In the genomic region with DNA sequence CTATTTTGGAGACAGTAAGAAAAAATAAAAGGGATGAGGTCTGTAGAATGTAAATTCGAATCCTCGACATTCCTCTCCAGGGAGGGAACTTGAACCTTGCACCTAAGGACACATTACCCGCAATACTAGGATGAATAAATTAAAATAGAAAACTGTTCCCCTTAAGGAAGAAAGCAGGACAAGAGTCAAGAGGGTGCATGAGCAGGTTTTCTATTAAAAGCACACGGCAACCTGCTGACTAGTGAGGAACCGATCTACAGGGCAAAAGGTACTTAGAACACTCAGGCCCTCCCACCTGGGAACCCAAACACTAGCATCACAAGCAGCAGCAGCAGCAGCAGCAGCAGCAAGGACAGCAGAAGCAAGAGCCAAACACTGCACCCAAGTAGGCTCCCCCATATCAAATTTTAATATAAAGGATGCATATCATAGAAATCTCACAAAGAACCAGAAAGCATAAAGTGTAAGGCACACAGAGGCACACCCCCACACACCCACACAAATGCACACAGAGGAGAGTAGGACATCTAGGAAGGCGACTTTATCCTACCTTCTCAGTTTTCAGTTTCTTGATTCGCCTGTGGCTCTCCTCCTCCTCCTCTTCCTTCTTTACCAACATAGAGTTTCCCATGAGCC, we compare ENCODE assay signal across 1 cellular context.
TF ChIP-seq lines count a peak whose summit lies in the region.

No MANE protein-coding gene starts in this region.

TF ChIP-seq in HEK293, 187 proteins besides CTCF, POLR2A, EP300 and RAD21 (continued from another document and continues in another):
- TF ChIP-seq, protein P1, sequence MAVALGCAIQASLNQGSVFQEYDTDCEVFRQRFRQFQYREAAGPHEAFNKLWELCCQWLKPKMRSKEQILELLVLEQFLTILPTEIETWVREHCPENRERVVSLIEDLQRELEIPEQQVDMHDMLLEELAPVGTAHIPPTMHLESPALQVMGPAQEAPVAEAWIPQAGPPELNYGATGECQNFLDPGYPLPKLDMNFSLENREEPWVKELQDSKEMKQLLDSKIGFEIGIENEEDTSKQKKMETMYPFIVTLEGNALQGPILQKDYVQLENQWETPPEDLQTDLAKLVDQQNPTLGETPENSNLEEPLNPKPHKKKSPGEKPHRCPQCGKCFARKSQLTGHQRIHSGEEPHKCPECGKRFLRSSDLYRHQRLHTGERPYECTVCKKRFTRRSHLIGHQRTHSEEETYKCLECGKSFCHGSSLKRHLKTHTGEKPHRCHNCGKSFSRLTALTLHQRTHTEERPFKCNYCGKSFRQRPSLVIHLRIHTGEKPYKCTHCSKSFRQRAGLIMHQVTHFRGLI (tag by site-specific recombination; IDR thresholded peaks at IDR 0.05), result no peak
- TF ChIP-seq, protein P2, sequence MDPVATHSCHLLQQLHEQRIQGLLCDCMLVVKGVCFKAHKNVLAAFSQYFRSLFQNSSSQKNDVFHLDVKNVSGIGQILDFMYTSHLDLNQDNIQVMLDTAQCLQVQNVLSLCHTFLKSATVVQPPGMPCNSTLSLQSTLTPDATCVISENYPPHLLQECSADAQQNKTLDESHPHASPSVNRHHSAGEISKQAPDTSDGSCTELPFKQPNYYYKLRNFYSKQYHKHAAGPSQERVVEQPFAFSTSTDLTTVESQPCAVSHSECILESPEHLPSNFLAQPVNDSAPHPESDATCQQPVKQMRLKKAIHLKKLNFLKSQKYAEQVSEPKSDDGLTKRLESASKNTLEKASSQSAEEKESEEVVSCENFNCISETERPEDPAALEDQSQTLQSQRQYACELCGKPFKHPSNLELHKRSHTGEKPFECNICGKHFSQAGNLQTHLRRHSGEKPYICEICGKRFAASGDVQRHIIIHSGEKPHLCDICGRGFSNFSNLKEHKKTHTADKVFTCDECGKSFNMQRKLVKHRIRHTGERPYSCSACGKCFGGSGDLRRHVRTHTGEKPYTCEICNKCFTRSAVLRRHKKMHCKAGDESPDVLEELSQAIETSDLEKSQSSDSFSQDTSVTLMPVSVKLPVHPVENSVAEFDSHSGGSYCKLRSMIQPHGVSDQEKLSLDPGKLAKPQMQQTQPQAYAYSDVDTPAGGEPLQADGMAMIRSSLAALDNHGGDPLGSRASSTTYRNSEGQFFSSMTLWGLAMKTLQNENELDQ (tag by site-specific recombination; IDR thresholded peaks at IDR 0.05; ENCODE audit: low read depth), result no peak
- TF ChIP-seq ZBTB17 (tag by site-specific recombination; IDR thresholded peaks at IDR 0.05), result no peak; the same call in 1 of the 2 replicates
- TF ChIP-seq YY2 (tag by site-specific recombination; IDR thresholded peaks at IDR 0.05), result no peak
- no peak for TF ChIP-seq ZNF391 (tag by site-specific recombination; IDR thresholded peaks at IDR 0.05; ENCODE audit: borderline replicate concordance, low read depth)
- TF ChIP-seq, protein P3, sequence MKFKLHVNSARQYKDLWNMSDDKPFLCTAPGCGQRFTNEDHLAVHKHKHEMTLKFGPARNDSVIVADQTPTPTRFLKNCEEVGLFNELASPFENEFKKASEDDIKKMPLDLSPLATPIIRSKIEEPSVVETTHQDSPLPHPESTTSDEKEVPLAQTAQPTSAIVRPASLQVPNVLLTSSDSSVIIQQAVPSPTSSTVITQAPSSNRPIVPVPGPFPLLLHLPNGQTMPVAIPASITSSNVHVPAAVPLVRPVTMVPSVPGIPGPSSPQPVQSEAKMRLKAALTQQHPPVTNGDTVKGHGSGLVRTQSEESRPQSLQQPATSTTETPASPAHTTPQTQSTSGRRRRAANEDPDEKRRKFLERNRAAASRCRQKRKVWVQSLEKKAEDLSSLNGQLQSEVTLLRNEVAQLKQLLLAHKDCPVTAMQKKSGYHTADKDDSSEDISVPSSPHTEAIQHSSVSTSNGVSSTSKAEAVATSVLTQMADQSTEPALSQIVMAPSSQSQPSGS (tag by site-specific recombination; IDR thresholded peaks at IDR 0.05; ENCODE audit: low read depth), result no peak
- peak; percentile 45; the same call in 1 of the 2 replicates for TF ChIP-seq IKZF3 (tag by site-specific recombination; IDR thresholded peaks at IDR 0.05)
- TF ChIP-seq ZNF776 (tag by site-specific recombination; IDR thresholded peaks at IDR 0.05; ENCODE audit: borderline replicate concordance), result no peak
- TF ChIP-seq ZFP69B (tag by site-specific recombination; IDR thresholded peaks at IDR 0.05), result no peak
- no peak for TF ChIP-seq ZBTB7A (tag by site-specific recombination; IDR thresholded peaks at IDR 0.05; ENCODE audit: low read depth)
- TF ChIP-seq ZNF707 (tag by site-specific recombination; IDR thresholded peaks at IDR 0.05), result no peak
- 0 out of 2 replicates have a peak, but pooled peaks have one; percentile 25 for TF ChIP-seq ZNF341 (tag by site-specific recombination; IDR thresholded peaks at IDR 0.05; ENCODE audit: low read depth)
- no peak for TF ChIP-seq KLF16 (tag by site-specific recombination; IDR thresholded peaks at IDR 0.05)
- no peak for TF ChIP-seq HOXA7 (CRISPR knock-in tag; IDR thresholded peaks at IDR 0.05; ENCODE audit: borderline replicate concordance)
- TF ChIP-seq ZNF843 (tag by site-specific recombination; IDR thresholded peaks at IDR 0.05), result no peak
- TF ChIP-seq GFI1B (tag by site-specific recombination; IDR thresholded peaks at IDR 0.05), result no peak
- TF ChIP-seq ZNF621 (tag by site-specific recombination; IDR thresholded peaks at IDR 0.05), result no peak
- no peak for TF ChIP-seq ZNF544 (tag by site-specific recombination; IDR thresholded peaks at IDR 0.05)
- no peak for TF ChIP-seq ZNF140 (tag by site-specific recombination; IDR thresholded peaks at IDR 0.05)
- no peak for TF ChIP-seq ZNF785 (tag by site-specific recombination; IDR thresholded peaks at IDR 0.05)
- TF ChIP-seq GLI2 (tag by site-specific recombination; IDR thresholded peaks at IDR 0.05; ENCODE audit: borderline replicate concordance, low read depth), result no peak
- TF ChIP-seq GLIS2 (tag by site-specific recombination; IDR thresholded peaks at IDR 0.05), result no peak
- TF ChIP-seq, protein P4, sequence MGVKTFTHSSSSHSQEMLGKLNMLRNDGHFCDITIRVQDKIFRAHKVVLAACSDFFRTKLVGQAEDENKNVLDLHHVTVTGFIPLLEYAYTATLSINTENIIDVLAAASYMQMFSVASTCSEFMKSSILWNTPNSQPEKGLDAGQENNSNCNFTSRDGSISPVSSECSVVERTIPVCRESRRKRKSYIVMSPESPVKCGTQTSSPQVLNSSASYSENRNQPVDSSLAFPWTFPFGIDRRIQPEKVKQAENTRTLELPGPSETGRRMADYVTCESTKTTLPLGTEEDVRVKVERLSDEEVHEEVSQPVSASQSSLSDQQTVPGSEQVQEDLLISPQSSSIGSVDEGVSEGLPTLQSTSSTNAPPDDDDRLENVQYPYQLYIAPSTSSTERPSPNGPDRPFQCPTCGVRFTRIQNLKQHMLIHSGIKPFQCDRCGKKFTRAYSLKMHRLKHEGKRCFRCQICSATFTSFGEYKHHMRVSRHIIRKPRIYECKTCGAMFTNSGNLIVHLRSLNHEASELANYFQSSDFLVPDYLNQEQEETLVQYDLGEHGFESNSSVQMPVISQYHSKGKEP (tag by site-specific recombination; IDR thresholded peaks at IDR 0.05), result peak; percentile 4; the same call in 1 of the 2 replicates
- no peak for TF ChIP-seq SETDB1 (IDR thresholded peaks at IDR 0.05; ENCODE audit: insufficient read length, low read length)
- TF ChIP-seq, protein P5, sequence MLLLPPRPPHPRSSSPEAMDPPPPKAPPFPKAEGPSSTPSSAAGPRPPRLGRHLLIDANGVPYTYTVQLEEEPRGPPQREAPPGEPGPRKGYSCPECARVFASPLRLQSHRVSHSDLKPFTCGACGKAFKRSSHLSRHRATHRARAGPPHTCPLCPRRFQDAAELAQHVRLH (tag by site-specific recombination; IDR thresholded peaks at IDR 0.05), result no peak
- peak; percentile 60 for TF ChIP-seq PRDM1 (tag by site-specific recombination; IDR thresholded peaks at IDR 0.05)
- TF ChIP-seq, protein P6, sequence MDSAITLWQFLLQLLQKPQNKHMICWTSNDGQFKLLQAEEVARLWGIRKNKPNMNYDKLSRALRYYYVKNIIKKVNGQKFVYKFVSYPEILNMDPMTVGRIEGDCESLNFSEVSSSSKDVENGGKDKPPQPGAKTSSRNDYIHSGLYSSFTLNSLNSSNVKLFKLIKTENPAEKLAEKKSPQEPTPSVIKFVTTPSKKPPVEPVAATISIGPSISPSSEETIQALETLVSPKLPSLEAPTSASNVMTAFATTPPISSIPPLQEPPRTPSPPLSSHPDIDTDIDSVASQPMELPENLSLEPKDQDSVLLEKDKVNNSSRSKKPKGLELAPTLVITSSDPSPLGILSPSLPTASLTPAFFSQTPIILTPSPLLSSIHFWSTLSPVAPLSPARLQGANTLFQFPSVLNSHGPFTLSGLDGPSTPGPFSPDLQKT (IDR thresholded peaks at IDR 0.05; ENCODE audit: borderline replicate concordance, low read depth, low read length), result no peak
- TF ChIP-seq ZNF473 (tag by site-specific recombination; IDR thresholded peaks at IDR 0.05), result no peak
- TF ChIP-seq, protein P7, sequence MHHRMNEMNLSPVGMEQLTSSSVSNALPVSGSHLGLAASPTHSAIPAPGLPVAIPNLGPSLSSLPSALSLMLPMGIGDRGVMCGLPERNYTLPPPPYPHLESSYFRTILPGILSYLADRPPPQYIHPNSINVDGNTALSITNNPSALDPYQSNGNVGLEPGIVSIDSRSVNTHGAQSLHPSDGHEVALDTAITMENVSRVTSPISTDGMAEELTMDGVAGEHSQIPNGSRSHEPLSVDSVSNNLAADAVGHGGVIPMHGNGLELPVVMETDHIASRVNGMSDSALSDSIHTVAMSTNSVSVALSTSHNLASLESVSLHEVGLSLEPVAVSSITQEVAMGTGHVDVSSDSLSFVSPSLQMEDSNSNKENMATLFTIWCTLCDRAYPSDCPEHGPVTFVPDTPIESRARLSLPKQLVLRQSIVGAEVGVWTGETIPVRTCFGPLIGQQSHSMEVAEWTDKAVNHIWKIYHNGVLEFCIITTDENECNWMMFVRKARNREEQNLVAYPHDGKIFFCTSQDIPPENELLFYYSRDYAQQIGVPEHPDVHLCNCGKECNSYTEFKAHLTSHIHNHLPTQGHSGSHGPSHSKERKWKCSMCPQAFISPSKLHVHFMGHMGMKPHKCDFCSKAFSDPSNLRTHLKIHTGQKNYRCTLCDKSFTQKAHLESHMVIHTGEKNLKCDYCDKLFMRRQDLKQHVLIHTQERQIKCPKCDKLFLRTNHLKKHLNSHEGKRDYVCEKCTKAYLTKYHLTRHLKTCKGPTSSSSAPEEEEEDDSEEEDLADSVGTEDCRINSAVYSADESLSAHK (tag by site-specific recombination; IDR thresholded peaks at IDR 0.05), result no peak
- TF ChIP-seq ZEB2 (tag by site-specific recombination; IDR thresholded peaks at IDR 0.05), result no peak
- no peak for TF ChIP-seq ZNF654 (tag by site-specific recombination; IDR thresholded peaks at IDR 0.05; ENCODE audit: low read depth)
- TF ChIP-seq, protein P8, sequence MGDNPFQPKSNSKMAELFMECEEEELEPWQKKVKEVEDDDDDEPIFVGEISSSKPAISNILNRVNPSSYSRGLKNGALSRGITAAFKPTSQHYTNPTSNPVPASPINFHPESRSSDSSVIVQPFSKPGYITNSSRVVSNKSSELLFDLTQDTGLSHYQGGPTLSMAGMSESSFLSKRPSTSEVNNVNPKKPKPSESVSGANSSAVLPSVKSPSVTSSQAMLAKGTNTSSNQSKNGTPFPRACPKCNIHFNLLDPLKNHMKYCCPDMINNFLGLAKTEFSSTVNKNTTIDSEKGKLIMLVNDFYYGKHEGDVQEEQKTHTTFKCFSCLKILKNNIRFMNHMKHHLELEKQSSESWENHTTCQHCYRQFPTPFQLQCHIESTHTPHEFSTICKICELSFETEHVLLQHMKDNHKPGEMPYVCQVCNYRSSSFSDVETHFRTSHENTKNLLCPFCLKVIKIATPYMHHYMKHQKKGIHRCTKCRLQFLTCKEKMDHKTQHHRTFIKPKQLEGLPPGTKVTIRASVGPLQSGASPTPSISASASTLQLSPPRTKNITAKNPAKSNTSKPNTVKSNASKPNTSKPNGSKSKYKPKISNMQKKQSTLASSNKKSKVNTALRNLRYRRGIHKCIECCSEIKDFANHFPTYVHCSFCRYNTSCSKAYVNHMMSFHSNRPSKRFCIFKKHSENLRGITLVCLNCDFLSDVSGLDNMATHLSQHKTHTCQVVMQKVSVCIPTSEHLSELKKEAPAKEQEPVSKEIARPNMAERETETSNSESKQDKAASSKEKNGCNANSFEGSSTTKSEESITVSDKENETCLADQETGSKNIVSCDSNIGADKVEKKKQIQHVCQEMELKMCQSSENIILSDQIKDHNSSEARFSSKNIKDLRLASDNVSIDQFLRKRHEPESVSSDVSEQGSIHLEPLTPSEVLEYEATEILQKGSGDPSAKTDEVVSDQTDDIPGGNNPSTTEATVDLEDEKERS (tag by site-specific recombination; IDR thresholded peaks at IDR 0.05), result no peak
- TF ChIP-seq KLF9 (tag by site-specific recombination; IDR thresholded peaks at IDR 0.05; ENCODE audit: low read depth), result peak; percentile 92
- TF ChIP-seq ZNF211 (tag by site-specific recombination; IDR thresholded peaks at IDR 0.05; ENCODE audit: low read depth), result no peak
- TF ChIP-seq ZNF248 (tag by site-specific recombination; IDR thresholded peaks at IDR 0.05), result no peak
- TF ChIP-seq ZNF292 (tag by site-specific recombination; IDR thresholded peaks at IDR 0.05; ENCODE audit: borderline replicate concordance, low read depth), result no peak
- no peak for TF ChIP-seq SCRT1 (tag by site-specific recombination; IDR thresholded peaks at IDR 0.05; ENCODE audit: borderline replicate concordance)
- TF ChIP-seq ZBTB8A (tag by site-specific recombination; IDR thresholded peaks at IDR 0.05), result no peak
- no peak for TF ChIP-seq ZNF169 (tag by site-specific recombination; IDR thresholded peaks at IDR 0.05)
- TF ChIP-seq ZNF112 (tag by site-specific recombination; IDR thresholded peaks at IDR 0.05), result no peak
- no peak for TF ChIP-seq ZNF530 (tag by site-specific recombination; IDR thresholded peaks at IDR 0.05; ENCODE audit: low read depth)
- TF ChIP-seq, protein P9, sequence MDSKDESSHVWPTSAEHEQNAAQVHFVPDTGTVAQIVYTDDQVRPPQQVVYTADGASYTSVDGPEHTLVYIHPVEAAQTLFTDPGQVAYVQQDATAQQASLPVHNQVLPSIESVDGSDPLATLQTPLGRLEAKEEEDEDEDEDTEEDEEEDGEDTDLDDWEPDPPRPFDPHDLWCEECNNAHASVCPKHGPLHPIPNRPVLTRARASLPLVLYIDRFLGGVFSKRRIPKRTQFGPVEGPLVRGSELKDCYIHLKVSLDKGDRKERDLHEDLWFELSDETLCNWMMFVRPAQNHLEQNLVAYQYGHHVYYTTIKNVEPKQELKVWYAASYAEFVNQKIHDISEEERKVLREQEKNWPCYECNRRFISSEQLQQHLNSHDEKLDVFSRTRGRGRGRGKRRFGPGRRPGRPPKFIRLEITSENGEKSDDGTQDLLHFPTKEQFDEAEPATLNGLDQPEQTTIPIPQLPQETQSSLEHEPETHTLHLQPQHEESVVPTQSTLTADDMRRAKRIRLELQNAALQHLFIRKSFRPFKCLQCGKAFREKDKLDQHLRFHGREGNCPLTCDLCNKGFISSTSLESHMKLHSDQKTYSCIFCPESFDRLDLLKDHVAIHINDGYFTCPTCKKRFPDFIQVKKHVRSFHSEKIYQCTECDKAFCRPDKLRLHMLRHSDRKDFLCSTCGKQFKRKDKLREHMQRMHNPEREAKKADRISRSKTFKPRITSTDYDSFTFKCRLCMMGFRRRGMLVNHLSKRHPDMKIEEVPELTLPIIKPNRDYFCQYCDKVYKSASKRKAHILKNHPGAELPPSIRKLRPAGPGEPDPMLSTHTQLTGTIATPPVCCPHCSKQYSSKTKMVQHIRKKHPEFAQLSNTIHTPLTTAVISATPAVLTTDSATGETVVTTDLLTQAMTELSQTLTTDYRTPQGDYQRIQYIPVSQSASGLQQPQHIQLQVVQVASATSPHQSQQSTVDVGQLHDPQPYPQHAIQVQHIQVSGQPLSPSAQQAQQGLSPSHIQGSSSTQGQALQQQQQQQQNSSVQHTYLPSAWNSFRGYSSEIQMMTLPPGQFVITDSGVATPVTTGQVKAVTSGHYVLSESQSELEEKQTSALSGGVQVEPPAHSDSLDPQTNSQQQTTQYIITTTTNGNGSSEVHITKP (tag by site-specific recombination; IDR thresholded peaks at IDR 0.05), result peak; percentile 35; the same call in 1 of the 2 replicates
- no peak for TF ChIP-seq SP2 (tag by site-specific recombination; IDR thresholded peaks at IDR 0.05)
- no peak for TF ChIP-seq SALL2 (tag by site-specific recombination; IDR thresholded peaks at IDR 0.05; ENCODE audit: borderline replicate concordance)
